In the genomic region with DNA sequence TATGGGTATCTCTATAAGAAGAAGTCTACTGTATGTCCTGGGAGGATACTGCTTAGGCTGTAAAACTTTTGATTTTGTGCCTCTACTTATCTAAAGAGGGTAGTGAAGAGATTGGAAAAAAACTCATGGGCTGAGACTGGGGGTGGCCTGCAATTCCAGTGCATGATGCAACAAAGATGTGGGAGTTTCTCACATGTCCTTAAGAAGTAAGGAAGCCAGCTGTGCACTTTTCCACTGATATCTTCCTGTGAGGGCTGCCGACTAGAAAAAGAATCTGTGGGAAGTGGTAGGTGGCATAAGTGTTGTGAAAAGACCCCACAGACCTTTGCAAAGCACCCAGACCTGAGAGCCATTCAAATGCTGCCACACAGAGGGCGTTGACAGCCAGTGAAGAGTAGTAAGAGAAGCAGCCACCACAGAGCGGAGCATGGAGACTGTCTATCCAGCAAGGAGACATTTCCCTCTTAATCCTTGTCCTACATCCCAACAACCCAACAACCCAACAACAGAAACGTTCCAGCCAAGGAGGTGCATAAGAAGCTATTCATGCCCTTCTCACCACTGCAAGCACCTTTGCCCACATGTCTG, we compare ENCODE assay signal across 21 cellular contexts.
"Had no signal": no experiment of that assay in that cellular context is flagged by ENCODE, and none has a peak within 500 bp of the region (broad histone marks: within the 10 kb centered on the region; RNA-seq: fewer than 3 reads in every experiment).

No MANE protein-coding gene starts in this region.

- H3K4me1 Mint-ChIP-seq: naive thymus-derived CD4-positive, alpha-beta T cell had no signal

- H3K9me3 ChIP-seq: gastrocnemius medialis, neutrophil, psoas muscle, suprapubic skin, thyroid gland, upper lobe of left lung, vagina had no signal

- FAIRE-seq: endometrium had no signal

- H3K4me1 ChIP-seq: gastrocnemius medialis, psoas muscle, thyroid gland, upper lobe of left lung, vagina had no signal

- H3K4me3 ChIP-seq: dorsolateral prefrontal cortex, gastrocnemius medialis, psoas muscle, suprapubic skin, thyroid gland, upper lobe of left lung, vagina had no signal

- H3K27ac Mint-ChIP-seq: naive thymus-derived CD4-positive, alpha-beta T cell; nephron progenitor cell had no signal

- H3K36me3 Mint-ChIP-seq: naive thymus-derived CD4-positive, alpha-beta T cell had no signal

- H3K27ac ChIP-seq: dorsolateral prefrontal cortex, gastrocnemius medialis, neutrophil, psoas muscle, suprapubic skin, thyroid gland, upper lobe of left lung, vagina had no signal

- ATAC-seq: esophagus mucosa; gastrocnemius medialis; left lobe of liver; naive thymus-derived CD4-positive, alpha-beta T cell; psoas muscle; sciatic nerve had no signal

- H3K36me3 ChIP-seq: gastrocnemius medialis, neutrophil, suprapubic skin, thyroid gland, upper lobe of left lung, vagina had no signal

- DNase-seq: cortex of kidney; dorsolateral prefrontal cortex; effector CD8-positive, alpha-beta T cell; gastrocnemius medialis; islet precursor cell; mammary epithelial cell; naive thymus-derived CD4-positive, alpha-beta T cell; nephron progenitor cell; psoas muscle; retina; stimulated activated CD4-positive, alpha-beta T cell treated with anti-CD3 and anti-CD28 coated beads, Interleukin-2, amount 100 ng/mL, for 24 hours; stimulated activated naive CD4-positive, alpha-beta T cell treated with Interleukin-2 at 50 U/mL for 16 hours; thyroid gland; upper lobe of left lung had no signal

- H3K9me3 Mint-ChIP-seq: nephron progenitor cell had no signal

- H3K4me3 Mint-ChIP-seq: naive thymus-derived CD4-positive, alpha-beta T cell; nephron progenitor cell had no signal

- H3K27me3 ChIP-seq: dorsolateral prefrontal cortex, gastrocnemius medialis, suprapubic skin, thyroid gland, upper lobe of left lung, vagina had no signal
